ENCODE assay signal across 8 cellular contexts in genomic region chr3:127831723-127832172, GRCh38. TPM values are rescaled to one million over a fixed set of nuclear protein-coding genes. Genes with fewer than 3 reads are reported as not detected.
DNase-seq lines count a peak whose midpoint lies in the region; ATAC-seq, FAIRE-seq and TF ChIP-seq lines count a peak whose summit lies in the region.

No MANE protein-coding gene starts in this region.

- TF ChIP-seq CTCF in DOHH2 (IDR thresholded peaks at IDR 0.05; ENCODE audit: low read depth, low read length, poor library complexity, severe bottlenecking) = peak; percentile 80

- CTCF ChIA-PET in activated CD4-positive, alpha-beta memory T cell treated with anti-CD3 and anti-CD28 coated beads for 36 hours (lab: Charles Lee) = interaction anchor here (1.1 to 1.5 kb wide), 3 partner anchors 13 to 257 kb away, joined by 3 to 8 read pairs (median 3); no protein-coding TSS in a partner anchor

- H3K36me3 Mint-ChIP-seq in activated CD4-positive, alpha-beta memory T cell treated with anti-CD3 and anti-CD28 coated beads for 36 hours = peaks cover 1% of the 10 kb centered on the region

- H3K27ac Mint-ChIP-seq in activated CD4-positive, alpha-beta memory T cell treated with anti-CD3 and anti-CD28 coated beads for 36 hours = no peak overlapping the region
- H3K27ac Mint-ChIP-seq in stimulated activated naive CD8-positive, alpha-beta T cell treated with anti-CD3 and anti-CD28 coated beads, Interleukin-15, amount 100 ng/mL, for 72 hours = no peak overlapping the region

- no peaks in the 10 kb centered on the region for H3K4me1 Mint-ChIP-seq in activated CD4-positive, alpha-beta memory T cell treated with anti-CD3 and anti-CD28 coated beads for 36 hours (ENCODE audit: low read depth)
- peaks cover 7% of the 10 kb centered on the region for H3K4me1 Mint-ChIP-seq in stimulated activated naive CD8-positive, alpha-beta T cell treated with anti-CD3 and anti-CD28 coated beads, Interleukin-15, amount 100 ng/mL, for 72 hours

- H3K4me2 ChIP-seq in DOHH2 (ENCODE audit: low read length) = no peak overlapping the region

- H3K4me3 ChIP-seq in DOHH2 (ENCODE audit: low read length) = no peak overlapping the region

- H3K4me3 Mint-ChIP-seq in activated CD4-positive, alpha-beta memory T cell treated with anti-CD3 and anti-CD28 coated beads for 36 hours = no peak overlapping the region
- H3K4me3 Mint-ChIP-seq in stimulated activated naive CD8-positive, alpha-beta T cell treated with anti-CD3 and anti-CD28 coated beads, Interleukin-15, amount 100 ng/mL, for 72 hours = no peak overlapping the region

- DNase-seq in HTR-8/SVneo (ENCODE audit: insufficient read length, low spot score) (peak; percentile 28), left ventricle myocardium superior (peak; percentile 73)
- DNase-seq in activated CD4-positive, alpha-beta memory T cell treated with anti-CD3 and anti-CD28 coated beads for 36 hours = peak; percentile 32
- peak; percentile 39 to 42 for DNase-seq in stimulated activated naive CD8-positive, alpha-beta T cell treated with anti-CD3 and anti-CD28 coated beads, Interleukin-15, amount 100 ng/mL, for 72 hours
- no peak for DNase-seq in central memory CD4-positive, alpha-beta T cell

- H3K9me3 Mint-ChIP-seq in activated CD4-positive, alpha-beta memory T cell treated with anti-CD3 and anti-CD28 coated beads for 36 hours = peaks cover 34% of the 10 kb centered on the region
- peaks cover 20 to 27% of the 10 kb centered on the region in 2 donors for H3K9me3 Mint-ChIP-seq in stimulated activated naive CD8-positive, alpha-beta T cell treated with anti-CD3 and anti-CD28 coated beads, Interleukin-15, amount 100 ng/mL, for 72 hours

- no peaks in the 10 kb centered on the region for H3K36me3 ChIP-seq in DOHH2 (ENCODE audit: control insufficient read depth, low read length)

- ATAC-seq in left ventricle myocardium superior (peak; percentile 59), GM18909 (IDR thresholded peaks at IDR 0.05; ENCODE audit: poor library complexity, unreplicated experiment) (no peak), GM21381 (IDR thresholded peaks at IDR 0.05; ENCODE audit: unreplicated experiment) (no peak)
- ATAC-seq in stimulated activated naive CD8-positive, alpha-beta T cell treated with anti-CD3 and anti-CD28 coated beads, Interleukin-15, amount 100 ng/mL, for 72 hours = peak; percentile 62

- H4K20me1 ChIP-seq in DOHH2 (ENCODE audit: control insufficient read depth, insufficient read depth, low read depth, low read length) = no peaks in the 10 kb centered on the region

- no peaks in the 10 kb centered on the region for H3F3A ChIP-seq in DOHH2 (ENCODE audit: control insufficient read depth, insufficient read depth)

- H3K27ac ChIP-seq in DOHH2 (ENCODE audit: low read depth, low read length) = no peak overlapping the region

- no peak for FAIRE-seq in HTR-8/SVneo (lab: Jason Lieb, UNC)

- H3K9me3 ChIP-seq in DOHH2 (ENCODE audit: control insufficient read depth, insufficient read depth, low read length) = peaks cover 16% of the 10 kb centered on the region; the same call in 1 of the 2 replicates

- H3K4me1 ChIP-seq in DOHH2 (ENCODE audit: control insufficient read depth, low read length) = peaks cover 28% of the 10 kb centered on the region

- H3K27me3 Mint-ChIP-seq in activated CD4-positive, alpha-beta memory T cell treated with anti-CD3 and anti-CD28 coated beads for 36 hours = peaks cover 11% of the 10 kb centered on the region
- peaks cover 20% of the 10 kb centered on the region for H3K27me3 Mint-ChIP-seq in stimulated activated naive CD8-positive, alpha-beta T cell treated with anti-CD3 and anti-CD28 coated beads, Interleukin-15, amount 100 ng/mL, for 72 hours

- no peaks in the 10 kb centered on the region for H3K9me2 ChIP-seq in DOHH2 (replicated peaks; ENCODE audit: control insufficient read depth, low read length)

- intact Hi-C loops in activated CD4-positive, alpha-beta memory T cell treated with anti-CD3 and anti-CD28 coated beads for 36 hours (cut with micrococcal nuclease) = loop anchor here (10.0 kb wide), 1 partner anchor 257 kb away; no protein-coding TSS in a partner anchor
- intact Hi-C loops in left ventricle myocardium superior (cut with micrococcal nuclease) = loop anchor here (10.0 kb wide), 1 partner anchor 177 kb away; no protein-coding TSS in a partner anchor

- POLR2A ChIA-PET in activated CD4-positive, alpha-beta memory T cell treated with anti-CD3 and anti-CD28 coated beads for 36 hours (lab: Charles Lee) = no interaction called here

- no peaks in the 10 kb centered on the region for H3K27me3 ChIP-seq in DOHH2 (ENCODE audit: control insufficient read depth, low read length)

- no peaks in the 10 kb centered on the region for H3K79me2 ChIP-seq in DOHH2 (ENCODE audit: control insufficient read depth, low read length)

RNA-seq across cellular contexts. Expression of gene MGLL, which starts 9.4 kb away (rescaled TPM):
- under 1 TPM; 0.31 to 0.41 TPM for total RNA-seq in activated CD4-positive, alpha-beta memory T cell treated with anti-CD3 and anti-CD28 coated beads for 36 hours
- total RNA-seq in left ventricle myocardium superior = 94.3 TPM

Comparison
In these comparisons a context has a peak if more than half of its experiments do, and no peak if none do; other contexts are left out.
1. ATAC-seq: peak in left ventricle myocardium superior (single experiment) and stimulated activated naive CD8-positive, alpha-beta T cell treated with anti-CD3 and anti-CD28 coated beads, Interleukin-15, amount 100 ng/mL, for 72 hours (single experiment); none in GM18909 (single experiment) and GM21381 (single experiment).
2. RNA of gene MGLL, which starts 9.4 kb away (total RNA-seq): 94.3 TPM in left ventricle myocardium superior (single experiment); 0.31 to 0.41 TPM in activated CD4-positive, alpha-beta memory T cell treated with anti-CD3 and anti-CD28 coated beads for 36 hours; every median in the first group is over 10 times any median in the second.